ENCODE assay signal across 34 cellular contexts in genomic region chr1:35531368-35531767, GRCh38. TPM values are rescaled to one million over a fixed set of nuclear protein-coding genes. Genes with fewer than 3 reads are reported as not detected.
"Had no signal": no experiment of that assay in that cellular context is flagged by ENCODE, and none has a peak within 500 bp of the region (broad histone marks: within the 10 kb centered on the region; RNA-seq: fewer than 3 reads in every experiment).

No MANE protein-coding gene starts in this region.

- H3K36me3 ChIP-seq: adrenal gland, breast epithelium, cardiac muscle cell, colonic mucosa had no signal

- H3K4me3 ChIP-seq: adrenal gland, ascending aorta, breast epithelium, cardiac muscle cell, colonic mucosa, esophagus squamous epithelium, gastroesophageal sphincter had no signal

- H3K4me1 ChIP-seq: colonic mucosa had no signal

- H3K27me3 Mint-ChIP-seq: activated B cell treated with CpG ODN at 0.5 μM for 24 hours; activated CD8-positive, alpha-beta T cell treated with anti-CD3 and anti-CD28 coated beads for 36 hours; activated naive CD4-positive, alpha-beta T cell treated with anti-CD3 and anti-CD28 coated beads, Interleukin-2, amount 50 U/mL, for 24 hours; activated naive CD8-positive, alpha-beta T cell treated with anti-CD3 and anti-CD28 coated beads for 36 hours; activated naive CD8-positive, alpha-beta T cell treated with anti-CD3 and anti-CD28 coated beads, Interleukin-2, amount 50 U/mL, for 24 hours; T-helper 17 cell had no signal

- DNase-seq: activated B cell treated with CpG ODN at 0.5 μM for 24 hours; activated CD4-positive, alpha-beta T cell treated with anti-CD3 and anti-CD28 coated beads for 48 hours; activated CD4-positive, alpha-beta T cell treated with anti-CD3 and anti-CD28 coated beads, Interleukin-2, amount 50 U/mL, for 1 hour; activated CD4-positive, alpha-beta T cell treated with anti-CD3 and anti-CD28 coated beads, Interleukin-2, amount 50 U/mL, for 48 hours; activated CD8-positive, alpha-beta memory T cell treated with anti-CD3 and anti-CD28 coated beads for 24 hours; activated CD8-positive, alpha-beta T cell treated with anti-CD3 and anti-CD28 coated beads for 36 hours; activated effector memory CD4-positive, alpha-beta T cell treated with anti-CD3 and anti-CD28 coated beads, Interleukin-2, amount 50 U/mL, for 16 hours; activated naive CD4-positive, alpha-beta T cell treated with anti-CD3 and anti-CD28 coated beads for 36 hours; activated naive CD8-positive, alpha-beta T cell treated with anti-CD3 and anti-CD28 coated beads for 36 hours; activated naive CD8-positive, alpha-beta T cell treated with anti-CD3 and anti-CD28 coated beads, Interleukin-2, amount 50 U/mL, for 24 hours; activated T-cell treated with anti-CD3 and anti-CD28 coated beads, Interleukin-2, amount 50 U/mL, for 48 hours; adrenal gland; amygdala; colonic mucosa; effector CD8-positive, alpha-beta T cell; esophagus squamous epithelium; foreskin melanocyte; T-helper 1 cell; T-helper 17 cell; T1000; WERI-Rb-1 had no signal

- H3K27ac Mint-ChIP-seq: activated B cell treated with CpG ODN at 0.5 μM for 24 hours; activated CD8-positive, alpha-beta T cell treated with anti-CD3 and anti-CD28 coated beads for 36 hours; activated naive CD4-positive, alpha-beta T cell treated with anti-CD3 and anti-CD28 coated beads for 36 hours; activated naive CD4-positive, alpha-beta T cell treated with anti-CD3 and anti-CD28 coated beads, Interleukin-2, amount 50 U/mL, for 24 hours; activated naive CD8-positive, alpha-beta T cell treated with anti-CD3 and anti-CD28 coated beads, Interleukin-2, amount 50 U/mL, for 24 hours; activated T-helper 1 cell treated with anti-CD3 and anti-CD28 coated beads, Interleukin-12 subunit alpha, Interleukin-12 subunit beta, Interleukin-2, Interleukin-4 antibody, amounts not matched to agents 30 ng/mL and 10 ng/mL and 1 ng/mL, durations not matched to agents 14 hours and 24 hours and 36 hours; activated T-helper 2 cell treated with anti-CD3 and anti-CD28 coated beads, Interferon-gamma antibody, Interleukin-2, Interleukin-4, amounts not matched to agents 10 μg/mL and 5 μg/mL and 100 μg/mL, durations not matched to agents 14 hours and 24 hours and 36 hours; brain; T-helper 17 cell; T-helper 2 cell treated with Interferon-gamma antibody and Interleukin-4, amounts not matched to agents 5 μg/mL and 100 μg/mL, for 36 hours had no signal

- ATAC-seq: activated CD4-positive, CD25-positive, alpha-beta regulatory T cell treated with anti-CD3 and anti-CD28 coated beads, Interleukin-2, amount 50 U/mL, for 24 hours; activated CD8-positive, alpha-beta T cell treated with anti-CD3 and anti-CD28 coated beads for 36 hours; activated naive CD8-positive, alpha-beta T cell treated with anti-CD3 and anti-CD28 coated beads, Interleukin-2, amount 50 U/mL, for 24 hours; gastroesophageal sphincter; T-helper 17 cell had no signal

- H3K4me3 Mint-ChIP-seq: activated B cell treated with CpG ODN at 0.5 μM for 24 hours; activated CD8-positive, alpha-beta T cell treated with anti-CD3 and anti-CD28 coated beads for 36 hours; activated naive CD4-positive, alpha-beta T cell treated with anti-CD3 and anti-CD28 coated beads for 36 hours; activated naive CD4-positive, alpha-beta T cell treated with anti-CD3 and anti-CD28 coated beads, Interleukin-2, amount 50 U/mL, for 24 hours; activated naive CD8-positive, alpha-beta T cell treated with anti-CD3 and anti-CD28 coated beads for 36 hours; activated naive CD8-positive, alpha-beta T cell treated with anti-CD3 and anti-CD28 coated beads, Interleukin-2, amount 50 U/mL, for 24 hours; activated T-helper 1 cell treated with anti-CD3 and anti-CD28 coated beads, Interleukin-12 subunit alpha, Interleukin-12 subunit beta, Interleukin-2, Interleukin-4 antibody, amounts not matched to agents 30 ng/mL and 10 ng/mL and 1 ng/mL, durations not matched to agents 14 hours and 24 hours and 36 hours; brain; T-helper 17 cell; T-helper 2 cell treated with Interferon-gamma antibody and Interleukin-4, amounts not matched to agents 5 μg/mL and 100 μg/mL, for 36 hours had no signal

- H3K27me3 ChIP-seq: adrenal gland, ascending aorta, breast epithelium, cardiac muscle cell, colonic mucosa, esophagus squamous epithelium, gastroesophageal sphincter had no signal

- H3K9me3 ChIP-seq: adrenal gland, ascending aorta, breast epithelium, colonic mucosa, esophagus squamous epithelium, gastroesophageal sphincter had no signal

- H3K27ac ChIP-seq: adrenal gland, breast epithelium, cardiac muscle cell, colonic mucosa, epithelial cell of prostate, esophagus squamous epithelium, gastroesophageal sphincter, WERI-Rb-1 had no signal

RNA-seq across cellular contexts. Expression of gene TFAP2E, which starts 41.7 kb away (rescaled TPM):
- total RNA-seq: endothelial cell of umbilical vein, glomerular endothelial cell had no signal
